8 cellular contexts compared by ENCODE assay signal in the genomic region with DNA sequence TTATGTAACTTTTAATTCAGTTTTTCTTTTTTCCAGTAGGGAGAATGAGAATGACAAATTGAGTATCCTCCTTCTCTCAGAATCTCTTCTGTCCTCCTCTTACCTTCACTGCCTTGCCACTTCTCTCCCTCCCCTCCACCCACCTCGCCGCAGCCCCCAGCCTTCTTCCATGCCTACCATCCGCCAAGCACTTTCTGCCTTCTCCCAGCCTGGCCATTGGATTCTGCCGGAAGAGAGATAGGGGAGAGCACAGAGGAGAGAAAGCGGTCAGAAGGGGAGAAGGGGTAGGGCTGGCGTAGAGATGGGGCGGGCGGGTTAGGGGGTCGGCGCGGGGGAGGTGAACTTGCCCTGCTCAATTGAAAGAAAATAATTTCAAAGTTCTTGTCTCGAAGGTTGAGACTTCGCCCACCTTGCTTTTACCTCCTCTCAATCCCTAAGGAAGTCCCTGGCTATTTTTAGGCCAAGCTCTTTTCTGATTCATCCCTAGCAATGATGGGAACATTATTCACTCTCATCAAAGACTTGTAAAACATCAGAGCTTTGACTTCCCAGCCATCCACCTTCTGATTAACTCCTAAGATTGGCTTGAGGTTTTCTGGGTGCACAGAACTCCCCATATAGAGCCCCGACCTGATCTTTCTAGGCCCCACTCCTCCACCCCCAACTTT.
A peak's percentile ranks its signal among the peaks of the same experiment; 100 is the strongest.
DNase-seq lines count a peak whose midpoint lies in the region; ATAC-seq, FAIRE-seq and TF ChIP-seq lines count a peak whose summit lies in the region.

No MANE protein-coding gene starts in this region.

- no peak for TF ChIP-seq POLR2A in H54 (IDR thresholded peaks at IDR 0.05; ENCODE audit: low read depth, low read length)

- no peaks in the 10 kb centered on the region for H3K27me3 ChIP-seq in SU-DHL-6 (ENCODE audit: low read length)

- TF ChIP-seq CTCF in SU-DHL-6 (IDR thresholded peaks at IDR 0.05; ENCODE audit: insufficient read depth, low read length, poor library complexity, severe bottlenecking) (no peak), foreskin fibroblast (IDR thresholded peaks at IDR 0.05; ENCODE audit: low read depth, low read length) (no peak)

- H3F3A ChIP-seq in SU-DHL-6 (ENCODE audit: insufficient read depth) = no peaks in the 10 kb centered on the region

- no peaks in the 10 kb centered on the region for H3K9me3 ChIP-seq in SU-DHL-6 (ENCODE audit: insufficient read depth, low read length)

- no peak overlapping the region for H3K27ac ChIP-seq in SU-DHL-6 (ENCODE audit: low read depth, low read length)

- no peak for DNase-seq in H54 (ENCODE audit: insufficient read length, low spot score)
- peak in 1 of 2 donors; percentile 61 for DNase-seq in foreskin fibroblast
- peak; percentile 47 for DNase-seq in putamen (ENCODE audit: low spot score)
- no peak for DNase-seq in T-helper 9 cell

- peak; percentile 64 for FAIRE-seq in H54 (lab: Jason Lieb, UNC)

- H3K4me3 ChIP-seq in SU-DHL-6 (ENCODE audit: insufficient read depth, low read length, poor library complexity, severe bottlenecking) (peak overlapping the region; percentile 69), foreskin fibroblast (ENCODE audit: low read depth in 1 of 2, low read length in 2 of 2) (peak overlapping the region; percentile 65 to 74)

- peak overlapping the region; percentile 99 for H2AFZ ChIP-seq in SU-DHL-6 (ENCODE audit: low read depth, low read length, severe bottlenecking)

- H3K9ac ChIP-seq in SU-DHL-6 (ENCODE audit: low read length) = peak overlapping the region; percentile 66

- H3K9me2 ChIP-seq in SU-DHL-6 (replicated peaks; ENCODE audit: insufficient read depth, low read length) = no peaks in the 10 kb centered on the region

- no peaks in the 10 kb centered on the region for H3K36me3 ChIP-seq in SU-DHL-6 (ENCODE audit: low read length)

- H3K79me2 ChIP-seq in SU-DHL-6 (ENCODE audit: insufficient read depth, low read length) = no peaks in the 10 kb centered on the region

- ATAC-seq in HG02840 (IDR thresholded peaks at IDR 0.05; ENCODE audit: low FRiP score, unreplicated experiment) = no peak
- no peak for ATAC-seq in HG02852 (IDR thresholded peaks at IDR 0.05; ENCODE audit: unreplicated experiment)
- ATAC-seq in GM18511 (IDR thresholded peaks at IDR 0.05; ENCODE audit: unreplicated experiment) = no peak

- no peaks in the 10 kb centered on the region for H4K20me1 ChIP-seq in SU-DHL-6 (ENCODE audit: low read depth, low read length)

- peak overlapping the region; percentile 91 for H3K4me2 ChIP-seq in SU-DHL-6 (ENCODE audit: low read depth, low read length, poor library complexity, severe bottlenecking)
